24 cellular contexts compared by ENCODE assay signal in the genomic region with DNA sequence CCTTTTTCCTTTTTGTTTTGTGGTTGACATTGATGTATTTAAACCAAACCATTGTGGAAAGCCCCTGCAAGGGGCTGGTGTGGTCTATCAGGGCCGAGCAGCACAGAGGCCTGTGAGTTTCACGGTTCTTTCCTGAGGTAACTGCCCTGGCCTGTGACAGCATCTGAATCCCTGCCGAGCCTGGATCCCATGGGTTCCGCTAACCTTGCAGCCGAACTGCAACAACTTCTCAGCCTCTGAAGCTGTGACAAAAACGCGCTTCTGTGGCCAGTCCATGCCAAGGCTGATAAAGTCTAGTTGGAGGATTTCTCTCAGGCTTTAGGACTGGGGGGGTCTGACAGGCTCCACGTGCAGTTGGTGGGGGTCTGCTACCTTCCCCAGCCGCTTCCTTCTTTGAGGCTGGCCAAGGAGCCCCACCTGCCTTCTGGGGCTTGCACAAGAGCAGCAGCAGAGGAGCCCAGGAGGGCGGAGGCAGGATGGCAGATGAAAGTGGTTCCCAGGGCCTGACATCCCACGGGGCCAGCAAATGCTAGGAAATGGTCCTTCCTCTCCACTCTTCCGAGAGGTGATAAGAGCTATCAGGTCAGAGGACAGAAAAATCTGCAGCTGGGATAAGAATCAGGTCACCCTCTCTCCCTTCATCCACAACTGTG.
"Had no signal": no experiment of that assay in that cellular context is flagged by ENCODE, and none has a peak within 500 bp of the region (broad histone marks: within the 10 kb centered on the region; RNA-seq: fewer than 3 reads in every experiment).

No MANE protein-coding gene starts in this region.

- H3K27ac ChIP-seq: colonic mucosa, epithelial cell of prostate, gastroesophageal sphincter, heart left ventricle, neutrophil, pancreas, psoas muscle, testis, uterus had no signal

- H3K4me1 Mint-ChIP-seq: activated naive CD4-positive, alpha-beta T cell treated with anti-CD3 and anti-CD28 coated beads, Interleukin-2, amount 50 U/mL, for 24 hours had no signal

- ATAC-seq: gastroesophageal sphincter; left ventricle myocardium superior; natural killer cell treated with Interleukin-12 subunit alpha and Interleukin-12 subunit beta and Interleukin-15 and Interleukin-18, amount 100 ng/mL, for 72 hours; pancreas; psoas muscle; T-cell had no signal

- H3K9me3 Mint-ChIP-seq: activated naive CD4-positive, alpha-beta T cell treated with anti-CD3 and anti-CD28 coated beads, Interleukin-2, amount 50 U/mL, for 24 hours; natural killer cell treated with Interleukin-12 subunit alpha and Interleukin-12 subunit beta and Interleukin-15 and Interleukin-18, amount 100 ng/mL, for 72 hours; T-cell had no signal

- H3K4me1 ChIP-seq: colonic mucosa, pancreas, testis, uterus had no signal

- DNase-seq: activated CD4-positive, alpha-beta T cell treated with anti-CD3 and anti-CD28 coated beads for 1 hour; activated CD4-positive, alpha-beta T cell treated with anti-CD3 and anti-CD28 coated beads, Interleukin-2, amount 50 U/mL, for 1 hour; activated CD8-positive, alpha-beta memory T cell treated with anti-CD3 and anti-CD28 coated beads for 24 hours; activated CD8-positive, alpha-beta memory T cell treated with anti-CD3 and anti-CD28 coated beads, Interleukin-2, amount 50 U/mL, for 4 hours; activated gamma-delta T cell treated with Interleukin-2 at 50 U/mL for 16 hours; central memory CD4-positive, alpha-beta T cell; colonic mucosa; dorsolateral prefrontal cortex; heart left ventricle; left ventricle myocardium superior; mammary epithelial cell; midbrain; pancreas; psoas muscle; stimulated activated CD4-positive, alpha-beta T cell treated with anti-CD3 and anti-CD28 coated beads, Interleukin-1b, Interleukin-23, amount 100 ng/mL, for 48 hours; T-cell; testis; trophoblast cell; uterus had no signal

- H3K27me3 Mint-ChIP-seq: activated naive CD4-positive, alpha-beta T cell treated with anti-CD3 and anti-CD28 coated beads, Interleukin-2, amount 50 U/mL, for 24 hours; natural killer cell treated with Interleukin-12 subunit alpha and Interleukin-12 subunit beta and Interleukin-15 and Interleukin-18, amount 100 ng/mL, for 72 hours; T-cell had no signal

- H3K27ac Mint-ChIP-seq: activated naive CD4-positive, alpha-beta T cell treated with anti-CD3 and anti-CD28 coated beads, Interleukin-2, amount 50 U/mL, for 24 hours had no signal

- H3K4me3 Mint-ChIP-seq: activated naive CD4-positive, alpha-beta T cell treated with anti-CD3 and anti-CD28 coated beads, Interleukin-2, amount 50 U/mL, for 24 hours; natural killer cell treated with Interleukin-12 subunit alpha and Interleukin-12 subunit beta and Interleukin-15 and Interleukin-18, amount 100 ng/mL, for 72 hours; T-cell had no signal

- H3K4me3 ChIP-seq: colonic mucosa, dorsolateral prefrontal cortex, gastroesophageal sphincter, heart left ventricle, pancreas, psoas muscle, testis, uterus had no signal

- H3K36me3 ChIP-seq: colonic mucosa, pancreas, uterus had no signal

- H3K27me3 ChIP-seq: colonic mucosa, dorsolateral prefrontal cortex, gastroesophageal sphincter, heart left ventricle, neutrophil, pancreas, testis, uterus had no signal

- H3K9me3 ChIP-seq: colonic mucosa, gastroesophageal sphincter, heart left ventricle, neutrophil, pancreas, psoas muscle, testis, uterus had no signal
